Comparison of ENCODE assay signal across 10 cellular contexts in genomic region chr5:78757269-78758053, GRCh38.
A peak's percentile ranks its signal among the peaks of the same experiment; 100 is the strongest.
DNase-seq lines count a peak whose midpoint lies in the region; ATAC-seq and TF ChIP-seq lines count a peak whose summit lies in the region.
"Had no signal": no experiment of that assay in that cellular context is flagged by ENCODE, and none has a peak within 500 bp of the region (broad histone marks: within the 10 kb centered on the region; RNA-seq: fewer than 3 reads in every experiment).

No MANE protein-coding gene starts in this region.

- POLR2A ChIA-PET in naive thymus-derived CD4-positive, alpha-beta T cell (lab: Charles Lee), result no interaction called here

- no peaks in the 10 kb centered on the region for H3K9me3 ChIP-seq in naive thymus-derived CD4-positive, alpha-beta T cell (ENCODE audit: control insufficient read depth in 2 of 3, low read length in 3 of 3)

- H3K36me3 ChIP-seq in naive thymus-derived CD4-positive, alpha-beta T cell (ENCODE audit: control insufficient read depth in 2 of 3, insufficient read depth in 3 of 3, low read length in 3 of 3), result no peaks in the 10 kb centered on the region

- no peak overlapping the region for H3K4me3 ChIP-seq in AG10803 (ENCODE audit: low read length)
- no peak overlapping the region for H3K4me3 ChIP-seq in cardiac fibroblast (replicated peaks in 1 of 2; ENCODE audit: low read depth in 2 of 2, low read length in 2 of 2)
- H3K4me3 ChIP-seq in naive thymus-derived CD4-positive, alpha-beta T cell (ENCODE audit: low read length), result no peak overlapping the region
- H3K4me3 ChIP-seq: GM23338 had no signal

- no peaks in the 10 kb centered on the region for H3K4me1 ChIP-seq in naive thymus-derived CD4-positive, alpha-beta T cell (ENCODE audit: control insufficient read depth in 2 of 2, insufficient read depth in 2 of 2, low read length in 2 of 2)

- H3K27ac Mint-ChIP-seq in naive thymus-derived CD4-positive, alpha-beta T cell, result peak overlapping the region in 1 of 9 donors; percentile 34
- H3K27ac Mint-ChIP-seq: GM23338 had no signal

- H3K27me3 ChIP-seq in naive thymus-derived CD4-positive, alpha-beta T cell (ENCODE audit: control insufficient read depth in 2 of 2, insufficient read depth in 2 of 2, low read length in 2 of 2), result no peaks in the 10 kb centered on the region

- H3K27me3 Mint-ChIP-seq in naive thymus-derived CD4-positive, alpha-beta T cell, result peaks cover 0 to 6% (median 0%) of the 10 kb centered on the region in 5 donors

- H3K27ac ChIP-seq in naive thymus-derived CD4-positive, alpha-beta T cell (ENCODE audit: low read depth, low read length), result no peak overlapping the region

- no peak for TF ChIP-seq CTCF in AG10803 (conservative IDR thresholded peaks at IDR 0.05; ENCODE audit: low read length)
- no peak for TF ChIP-seq CTCF in cardiac fibroblast (IDR thresholded peaks at IDR 0.05; ENCODE audit: low read depth, low read length)

- CTCF ChIA-PET in naive thymus-derived CD4-positive, alpha-beta T cell (lab: Charles Lee), result no interaction called here

- no peak overlapping the region for H3K4me3 Mint-ChIP-seq in naive thymus-derived CD4-positive, alpha-beta T cell
- H3K4me3 Mint-ChIP-seq: GM23338 had no signal

- H3K36me3 Mint-ChIP-seq in naive thymus-derived CD4-positive, alpha-beta T cell, result peaks cover 0 to 4% (median 0%) of the 10 kb centered on the region in 5 donors

- peaks cover 0 to 8% (median 0%) of the 10 kb centered on the region in 11 donors for H3K9me3 Mint-ChIP-seq in naive thymus-derived CD4-positive, alpha-beta T cell
- H3K9me3 Mint-ChIP-seq: GM23338 had no signal

- ATAC-seq in GM19023 (IDR thresholded peaks at IDR 0.05; ENCODE audit: unreplicated experiment), result peak; percentile 4
- peak; percentile 41 for ATAC-seq in HG03139 (IDR thresholded peaks at IDR 0.05; ENCODE audit: unreplicated experiment)
- ATAC-seq in naive thymus-derived CD4-positive, alpha-beta T cell, result no peak
- ATAC-seq: GM23338 had no signal

- H3K4me1 Mint-ChIP-seq in naive thymus-derived CD4-positive, alpha-beta T cell, result peaks cover 0 to 23% (median 0%) of the 10 kb centered on the region in 7 donors

- intact Hi-C loops in naive thymus-derived CD4-positive, alpha-beta T cell (cut with micrococcal nuclease), result no loop called here

- peak; percentile 92 for DNase-seq in AG10803 (ENCODE audit: low read depth)
- peak; percentile 67 to 81 for DNase-seq in cardiac fibroblast (ENCODE audit: low read depth in 2 of 2)
- DNase-seq in NCI-H1417 (lab: John Stamatoyannopoulos, UW), result no peak
- DNase-seq in middle frontal gyrus (ENCODE audit: extremely low spot score, low spot score), result no peak
- DNase-seq in naive thymus-derived CD4-positive, alpha-beta T cell, result no peak
- no peak for DNase-seq in stimulated activated naive CD4-positive, alpha-beta T cell (lab: John Stamatoyannopoulos, UW)
- DNase-seq: activated naive CD4-positive, alpha-beta T cell treated with Interleukin-2 at 50 U/mL for 16 hours had no signal

Comparison
In these comparisons a context has a peak if more than half of its experiments do, and no peak if none do; other contexts are left out.
1. DNase-seq: peak in AG10803 (single experiment) and cardiac fibroblast (2 of 2); none in NCI-H1417 (0 of 3), middle frontal gyrus (single experiment), naive thymus-derived CD4-positive, alpha-beta T cell (0 of 9) and stimulated activated naive CD4-positive, alpha-beta T cell (0 of 6).